Comparison of ENCODE assay signal across 8 cellular contexts in genomic region chr19:10086032-10086903, GRCh38. TPM values are rescaled to one million over a fixed set of nuclear protein-coding genes. Genes with fewer than 3 reads are reported as not detected.
A peak's percentile ranks its signal among the peaks of the same experiment; 100 is the strongest.
DNase-seq lines count a peak whose midpoint lies in the region; ATAC-seq lines count a peak whose summit lies in the region.

SHFL (plus strand) TSS chr19:10086317; CDS start chr19:10086428, 111 bp downstream.

- POLR2A ChIA-PET in activated CD4-positive, alpha-beta T cell treated with anti-CD3 and anti-CD28 coated beads for 36 hours (lab: Charles Lee), result no interaction called here

- DNase-seq in EL, result peak; percentile 84
- peak; percentile 74 for DNase-seq in MG63
- peak; percentile 92 for DNase-seq in activated CD4-positive, alpha-beta T cell treated with anti-CD3 and anti-CD28 coated beads for 36 hours
- DNase-seq in left kidney (ENCODE audit: low read depth, low spot score), result peak; percentile 80
- DNase-seq in stimulated activated CD4-positive, alpha-beta T cell treated with anti-CD3 and anti-CD28 coated beads, Interleukin-1b, Interleukin-23, amount 100 ng/mL, for 24 hours (ENCODE audit: low read depth in 4 of 4, low spot score in 1 of 4), result peak in 3 of 4 experiments; percentile 57 to 72 (median 66)
- DNase-seq in NCI-H146 (lab: John Stamatoyannopoulos, UW), result no peak

- intact Hi-C loops in activated CD4-positive, alpha-beta T cell treated with anti-CD3 and anti-CD28 coated beads for 36 hours (cut with DNase I, micrococcal nuclease), result loop anchor here (1.0 kb wide), 4 partner anchors 10 to 252 kb away; partner anchors contain the start of genes EIF3G (in 1 of the 2) and PPAN (in 1 of the 2)

- H3K4me3 Mint-ChIP-seq in activated CD4-positive, alpha-beta T cell treated with anti-CD3 and anti-CD28 coated beads for 36 hours, result peak within 1 kb of the TSS; percentile 78

- H3K4me1 Mint-ChIP-seq in activated CD4-positive, alpha-beta T cell treated with anti-CD3 and anti-CD28 coated beads for 36 hours, result peaks cover 11% of the 10 kb centered on the region

- peaks cover 18% of the 10 kb centered on the region for H3K36me3 Mint-ChIP-seq in activated CD4-positive, alpha-beta T cell treated with anti-CD3 and anti-CD28 coated beads for 36 hours (ENCODE audit: low read depth)

- H3K27ac ChIP-seq in cingulate gyrus (ENCODE audit: low read depth, low read length), result peak within 1 kb of the TSS; percentile 70

- CTCF ChIA-PET in activated CD4-positive, alpha-beta T cell treated with anti-CD3 and anti-CD28 coated beads for 36 hours (lab: Charles Lee), result no interaction called here

- H3K27me3 ChIP-seq in MG63, result no peaks in the 10 kb centered on the region

- no peaks in the 10 kb centered on the region for H3K27me3 Mint-ChIP-seq in activated CD4-positive, alpha-beta T cell treated with anti-CD3 and anti-CD28 coated beads for 36 hours

- peak; percentile 81 for ATAC-seq in GM21825 (IDR thresholded peaks at IDR 0.05; ENCODE audit: unreplicated experiment)
- peak; percentile 96 for ATAC-seq in activated CD4-positive, alpha-beta T cell treated with anti-CD3 and anti-CD28 coated beads for 36 hours

- 0 out of 2 replicates have a peak, but pooled peaks cover 2% of the 10 kb centered on the region for H3K9me3 ChIP-seq in MG63

- H3K36me3 ChIP-seq in MG63, result peaks cover 13% of the 10 kb centered on the region

- no peaks in the 10 kb centered on the region for H3K9me3 Mint-ChIP-seq in activated CD4-positive, alpha-beta T cell treated with anti-CD3 and anti-CD28 coated beads for 36 hours (ENCODE audit: low read depth)

- H3K4me3 ChIP-seq in MG63, result peak within 1 kb of the TSS; percentile 87

- H3K27ac Mint-ChIP-seq in activated CD4-positive, alpha-beta T cell treated with anti-CD3 and anti-CD28 coated beads for 36 hours, result peak within 1 kb of the TSS; percentile 74

RNA-seq across cellular contexts. Expression of gene SHFL, which starts in this region (rescaled TPM):
- 22.5 and 28.9 TPM in 2 replicates for total RNA-seq in MG63 (2014; rRNA removed; shearing (Covaris generic); ENCODE audit: low replicate concordance)
- total RNA-seq in activated CD4-positive, alpha-beta T cell treated with anti-CD3 and anti-CD28 coated beads for 36 hours, result 10 to 100 TPM; 49.8 to 62.6 TPM
